28 cellular contexts compared by ENCODE assay signal in the genomic region with DNA sequence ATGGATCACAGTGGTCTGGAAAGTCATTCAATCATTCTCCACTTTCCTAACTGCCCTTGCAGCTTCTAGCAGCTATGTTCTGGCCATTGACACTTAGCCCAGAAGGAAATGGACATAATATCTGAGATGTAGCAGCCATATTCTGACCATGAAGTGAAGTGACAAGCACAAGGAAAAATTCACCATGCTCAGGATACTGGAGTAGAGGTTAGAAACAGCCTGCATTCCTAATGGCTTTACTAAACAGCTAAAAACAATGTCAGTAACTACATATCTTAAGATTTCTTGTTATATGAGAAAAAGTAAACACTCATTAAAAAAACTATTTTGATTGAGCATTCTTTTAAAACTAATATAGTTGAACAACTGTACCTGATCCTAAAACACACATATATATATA.
"Had no signal": no experiment of that assay in that cellular context is flagged by ENCODE, and none has a peak within 500 bp of the region (broad histone marks: within the 10 kb centered on the region; RNA-seq: fewer than 3 reads in every experiment).

No MANE protein-coding gene starts in this region.

- ATAC-seq: left colon; left lung; lower lobe of right lung; naive thymus-derived CD8-positive, alpha-beta T cell; pancreas; right cardiac atrium; sciatic nerve; stimulated activated effector memory CD8-positive, alpha-beta T cell treated with anti-CD3 and anti-CD28 coated beads, Interleukin-12 subunit alpha, Interleukin-12 subunit beta, amount 100 ng/mL, for 72 hours had no signal

- H3K27me3 ChIP-seq: left lung, pancreas, spleen, tibial nerve, vagina had no signal

- FAIRE-seq: islet of Langerhans had no signal

- H3K9me3 Mint-ChIP-seq: nephron, neural crest cell, type B pancreatic cell had no signal

- H3K36me3 Mint-ChIP-seq: naive thymus-derived CD8-positive, alpha-beta T cell; stimulated activated effector memory CD8-positive, alpha-beta T cell treated with anti-CD3 and anti-CD28 coated beads, Interleukin-12 subunit alpha, Interleukin-12 subunit beta, amount 100 ng/mL, for 72 hours; type B pancreatic cell had no signal

- H3K27ac ChIP-seq: left lung, lower lobe of right lung, pancreas, prostate gland, spleen, tibial nerve, vagina had no signal

- H3K4me1 Mint-ChIP-seq: immature natural killer cell; naive thymus-derived CD8-positive, alpha-beta T cell; nephron; neural crest cell; stimulated activated effector memory CD8-positive, alpha-beta T cell treated with anti-CD3 and anti-CD28 coated beads, Interleukin-12 subunit alpha, Interleukin-12 subunit beta, amount 100 ng/mL, for 72 hours had no signal

- H3K4me1 ChIP-seq: left lung, lower lobe of right lung, pancreas, prostate gland, spleen, vagina had no signal

- DNase-seq: hypothalamus; immature natural killer cell; kidney; left colon; left lung; lower lobe of right lung; mammary epithelial cell; mesenchymal stem cell; naive thymus-derived CD8-positive, alpha-beta T cell; nucleus accumbens; pancreas; posterior cingulate gyrus; retina; right cardiac atrium; small intestine; spleen; stimulated activated CD4-positive, alpha-beta T cell treated with anti-CD3 and anti-CD28 coated beads, Interleukin-4, amount 100 ng/mL, for 24 hours; stimulated activated naive CD4-positive, alpha-beta T cell had no signal

- H3K27me3 Mint-ChIP-seq: naive thymus-derived CD8-positive, alpha-beta T cell; stimulated activated naive CD8-positive, alpha-beta T cell treated with anti-CD3 and anti-CD28 coated beads, Interleukin-15, Interleukin-2, amounts not matched to agents 100 ng/mL and 50 ng/mL, for 24 hours had no signal

- H3K36me3 ChIP-seq: left lung, lower lobe of right lung, pancreas, prostate gland, spleen, tibial nerve, vagina had no signal

- H3K4me3 ChIP-seq: left lung, lower lobe of right lung, pancreas, prostate gland, spleen, tibial nerve, vagina had no signal

- H3K27ac Mint-ChIP-seq: immature natural killer cell; naive thymus-derived CD8-positive, alpha-beta T cell; nephron; stimulated activated effector memory CD8-positive, alpha-beta T cell treated with anti-CD3 and anti-CD28 coated beads, Interleukin-12 subunit alpha, Interleukin-12 subunit beta, amount 100 ng/mL, for 72 hours; stimulated activated naive CD8-positive, alpha-beta T cell treated with anti-CD3 and anti-CD28 coated beads, Interleukin-15, Interleukin-2, amounts not matched to agents 100 ng/mL and 50 ng/mL, for 24 hours; type B pancreatic cell had no signal

- H3K9me3 ChIP-seq: left lung, lower lobe of right lung, pancreas, prostate gland, tibial nerve, vagina had no signal

- H3K4me3 Mint-ChIP-seq: immature natural killer cell; naive thymus-derived CD8-positive, alpha-beta T cell; nephron; neural crest cell; stimulated activated effector memory CD8-positive, alpha-beta T cell treated with anti-CD3 and anti-CD28 coated beads, Interleukin-12 subunit alpha, Interleukin-12 subunit beta, amount 100 ng/mL, for 72 hours; stimulated activated naive CD8-positive, alpha-beta T cell treated with anti-CD3 and anti-CD28 coated beads, Interleukin-15, Interleukin-2, amounts not matched to agents 100 ng/mL and 50 ng/mL, for 24 hours; type B pancreatic cell had no signal
